ENCODE assay signal across 1 cellular context in genomic region chr2:241702405-241703127, GRCh38.
TF ChIP-seq lines count a peak whose summit lies in the region.

No MANE protein-coding gene starts in this region.

TF ChIP-seq in HepG2, 621 proteins besides CTCF, POLR2A, EP300 and RAD21 (continued from another document and continues in another):
- no peak for TF ChIP-seq MAFK (conservative IDR thresholded peaks at IDR 0.05 in 1 of 2, IDR thresholded peaks at IDR 0.05 in 1 of 2; ENCODE audit: low read length in 2 of 2)
- no peak for TF ChIP-seq MATR3 (CRISPR knock-in tag; IDR thresholded peaks at IDR 0.05)
- no peak for TF ChIP-seq GABPA (IDR thresholded peaks at IDR 0.05; ENCODE audit: low read depth, low read length)
- no peak for TF ChIP-seq GABPA (CRISPR knock-in tag; IDR thresholded peaks at IDR 0.05; ENCODE audit: low read depth)
- no peak for TF ChIP-seq ZHX2 (IDR thresholded peaks at IDR 0.05; ENCODE audit: low read depth)
- TF ChIP-seq ZHX2 (CRISPR knock-in tag; IDR thresholded peaks at IDR 0.05; ENCODE audit: borderline replicate concordance) = no peak
- no peak for TF ChIP-seq ZNF7 (CRISPR knock-in tag; IDR thresholded peaks at IDR 0.05)
- no peak for TF ChIP-seq HHEX (CRISPR knock-in tag; IDR thresholded peaks at IDR 0.05)
- TF ChIP-seq SMARCE1 (IDR thresholded peaks at IDR 0.05; ENCODE audit: borderline replicate concordance) = no peak
- no peak for TF ChIP-seq CREM (IDR thresholded peaks at IDR 0.05)
- no peak for TF ChIP-seq CREM (CRISPR knock-in tag; IDR thresholded peaks at IDR 0.05)
- TF ChIP-seq NBN (conservative IDR thresholded peaks at IDR 0.05) = no peak
- TF ChIP-seq MXD3 (CRISPR knock-in tag; IDR thresholded peaks at IDR 0.05) = no peak
- TF ChIP-seq FOXJ3 (CRISPR knock-in tag; IDR thresholded peaks at IDR 0.05; ENCODE audit: borderline replicate concordance) = no peak
- peak; percentile 86 for TF ChIP-seq KDM2A (CRISPR knock-in tag; IDR thresholded peaks at IDR 0.05; ENCODE audit: borderline replicate concordance, low read depth)
- no peak for TF ChIP-seq FLYWCH1 (CRISPR knock-in tag; IDR thresholded peaks at IDR 0.05)
- TF ChIP-seq USF2 (IDR thresholded peaks at IDR 0.05; ENCODE audit: low read depth, low read length) = no peak
- no peak; the same call in 1 of the 2 replicates for TF ChIP-seq USF2 (CRISPR knock-in tag; IDR thresholded peaks at IDR 0.05; ENCODE audit: borderline replicate concordance)
- no peak for TF ChIP-seq ZBTB21 (CRISPR knock-in tag; IDR thresholded peaks at IDR 0.05)
- TF ChIP-seq NR2F6 (IDR thresholded peaks at IDR 0.05) = no peak
- TF ChIP-seq NR2F6 (CRISPR knock-in tag; IDR thresholded peaks at IDR 0.05) = peak; percentile 48; the same call in 1 of the 2 replicates
- TF ChIP-seq ZNF776 (CRISPR knock-in tag; IDR thresholded peaks at IDR 0.05) = no peak; the same call in 1 of the 2 replicates
- TF ChIP-seq ATF7-NPFF (CRISPR knock-in tag; IDR thresholded peaks at IDR 0.05; ENCODE audit: low read depth) = peak; percentile 59; the same call in 1 of the 2 replicates
- 0 out of 2 replicates have a peak, but pooled peaks have one; percentile 44 for TF ChIP-seq ZNF740 (CRISPR knock-in tag; IDR thresholded peaks at IDR 0.05)
- no peak for TF ChIP-seq THAP8 (CRISPR knock-in tag; IDR thresholded peaks at IDR 0.05; ENCODE audit: borderline replicate concordance)
- 0 out of 2 replicates have a peak, but pooled peaks have one; percentile 33 for TF ChIP-seq KDM4B (CRISPR knock-in tag; IDR thresholded peaks at IDR 0.05)
- no peak for TF ChIP-seq KDM6A (CRISPR knock-in tag; IDR thresholded peaks at IDR 0.05; ENCODE audit: low read depth)
- 0 out of 2 replicates have a peak, but pooled peaks have one; percentile 40 for TF ChIP-seq ZNF614 (CRISPR knock-in tag; IDR thresholded peaks at IDR 0.05; ENCODE audit: borderline replicate concordance)
- no peak for TF ChIP-seq SUZ12 (IDR thresholded peaks at IDR 0.05; ENCODE audit: low read depth, low read length)
- TF ChIP-seq ZNF501 (CRISPR knock-in tag; IDR thresholded peaks at IDR 0.05) = peak; percentile 97
- TF ChIP-seq PBX3 (CRISPR knock-in tag; IDR thresholded peaks at IDR 0.05; ENCODE audit: borderline replicate concordance) = no peak
- no peak for TF ChIP-seq CHD2 (IDR thresholded peaks at IDR 0.05; ENCODE audit: low read depth, low read length)
- no peak for TF ChIP-seq ZNF775 (CRISPR knock-in tag; IDR thresholded peaks at IDR 0.05; ENCODE audit: borderline replicate concordance)
- TF ChIP-seq JUNB (CRISPR knock-in tag; IDR thresholded peaks at IDR 0.05; ENCODE audit: borderline replicate concordance) = no peak
- no peak for TF ChIP-seq WIZ (CRISPR knock-in tag; IDR thresholded peaks at IDR 0.05)
- TF ChIP-seq ZNF589 (CRISPR knock-in tag; conservative IDR thresholded peaks at IDR 0.05) = no peak
- TF ChIP-seq ZNF180 (CRISPR knock-in tag; IDR thresholded peaks at IDR 0.05; ENCODE audit: borderline replicate concordance, low read depth) = no peak
- 0 out of 2 replicates have a peak, but pooled peaks have one; percentile 53 for TF ChIP-seq ZNF782 (CRISPR knock-in tag; IDR thresholded peaks at IDR 0.05; ENCODE audit: borderline replicate concordance)
- TF ChIP-seq ZNF280D (CRISPR knock-in tag; IDR thresholded peaks at IDR 0.05) = 0 out of 2 replicates have a peak, but pooled peaks have one; percentile 17
- no peak for TF ChIP-seq ZNF484 (CRISPR knock-in tag; IDR thresholded peaks at IDR 0.05; ENCODE audit: borderline replicate concordance, low read depth)
- TF ChIP-seq XRCC5 (optimal IDR thresholded peaks at IDR 0.05; ENCODE audit: low read length) = peak; percentile 91
- no peak for TF ChIP-seq RBM39 (IDR thresholded peaks at IDR 0.05; ENCODE audit: low read depth, low read length, poor library complexity, severe bottlenecking)
- TF ChIP-seq MXD4 (CRISPR knock-in tag; IDR thresholded peaks at IDR 0.05) = peak; percentile 78
- no peak for TF ChIP-seq ZNF607 (CRISPR knock-in tag; IDR thresholded peaks at IDR 0.05; ENCODE audit: borderline replicate concordance)
- no peak for TF ChIP-seq ISX (CRISPR knock-in tag; conservative IDR thresholded peaks at IDR 0.05)
- no peak for TF ChIP-seq ZNF235 (CRISPR knock-in tag; IDR thresholded peaks at IDR 0.05; ENCODE audit: borderline replicate concordance)
- TF ChIP-seq CBX1 (IDR thresholded peaks at IDR 0.05; ENCODE audit: low read depth) = no peak
- no peak for TF ChIP-seq DBP (CRISPR knock-in tag; IDR thresholded peaks at IDR 0.05; ENCODE audit: not compliant biosample characterization)
- TF ChIP-seq MIER2 (CRISPR knock-in tag; IDR thresholded peaks at IDR 0.05) = no peak
- TF ChIP-seq SRF (IDR thresholded peaks at IDR 0.05; ENCODE audit: low read depth, low read length) = no peak
- TF ChIP-seq ATF7 (IDR thresholded peaks at IDR 0.05) = no peak
- TF ChIP-seq ATF7 (CRISPR knock-in tag; IDR thresholded peaks at IDR 0.05) = no peak
- no peak for TF ChIP-seq NFIC (IDR thresholded peaks at IDR 0.05; ENCODE audit: low read length)
- TF ChIP-seq ZNF44 (CRISPR knock-in tag; IDR thresholded peaks at IDR 0.05) = 0 out of 2 replicates have a peak, but pooled peaks have one; percentile 88
- no peak; the same call in 1 of the 2 replicates for TF ChIP-seq ZC3H13 (CRISPR knock-in tag; IDR thresholded peaks at IDR 0.05)
- TF ChIP-seq SKIL (CRISPR knock-in tag; IDR thresholded peaks at IDR 0.05; ENCODE audit: borderline replicate concordance) = no peak
- no peak for TF ChIP-seq KLF11 (CRISPR knock-in tag; IDR thresholded peaks at IDR 0.05)
